ENCODE assay signal across 10 cellular contexts in genomic region chr14:102200690-102201368, GRCh38.
A peak's percentile ranks its signal among the peaks of the same experiment; 100 is the strongest.
DNase-seq lines count a peak whose midpoint lies in the region; ATAC-seq and TF ChIP-seq lines count a peak whose summit lies in the region.
"Had no signal": no experiment of that assay in that cellular context is flagged by ENCODE, and none has a peak within 500 bp of the region (broad histone marks: within the 10 kb centered on the region; RNA-seq: fewer than 3 reads in every experiment).

No MANE protein-coding gene starts in this region.

- CTCF ChIA-PET in activated naive CD4-positive, alpha-beta T cell treated with anti-CD3 and anti-CD28 coated beads for 36 hours (lab: Charles Lee) = interaction anchor here (1.1 kb wide), 1 partner anchor 116 kb away, joined by 4 read pairs; no protein-coding TSS in a partner anchor

- H3K4me3 Mint-ChIP-seq in activated naive CD4-positive, alpha-beta T cell treated with anti-CD3 and anti-CD28 coated beads for 36 hours = no peak overlapping the region
- peak overlapping the region; percentile 51 for H3K4me3 Mint-ChIP-seq in central memory CD8-positive, alpha-beta T cell
- peak overlapping the region; percentile 5 for H3K4me3 Mint-ChIP-seq in stimulated activated naive CD8-positive, alpha-beta T cell treated with anti-CD3 and anti-CD28 coated beads, Interleukin-15, Interleukin-2, amounts not matched to agents 100 ng/mL and 50 ng/mL, for 24 hours
- no peak overlapping the region for H3K4me3 Mint-ChIP-seq in endothelial cell (ENCODE audit: unreplicated experiment)

- H3K4me1 Mint-ChIP-seq in activated naive CD4-positive, alpha-beta T cell treated with anti-CD3 and anti-CD28 coated beads for 36 hours (ENCODE audit: low read depth) = peaks cover 61% of the 10 kb centered on the region
- peaks cover 66% of the 10 kb centered on the region for H3K4me1 Mint-ChIP-seq in central memory CD8-positive, alpha-beta T cell
- peaks cover 70% of the 10 kb centered on the region for H3K4me1 Mint-ChIP-seq in stimulated activated naive CD8-positive, alpha-beta T cell treated with anti-CD3 and anti-CD28 coated beads, Interleukin-15, Interleukin-2, amounts not matched to agents 100 ng/mL and 50 ng/mL, for 24 hours (ENCODE audit: low read depth)
- no peaks in the 10 kb centered on the region for H3K4me1 Mint-ChIP-seq in endothelial cell (ENCODE audit: unreplicated experiment)

- peak overlapping the region; percentile 2 for H3K27ac Mint-ChIP-seq in activated naive CD4-positive, alpha-beta T cell treated with anti-CD3 and anti-CD28 coated beads for 36 hours
- H3K27ac Mint-ChIP-seq in central memory CD8-positive, alpha-beta T cell (ENCODE audit: low read depth) = peak overlapping the region; percentile 73
- peak overlapping the region; percentile 40 for H3K27ac Mint-ChIP-seq in stimulated activated naive CD8-positive, alpha-beta T cell treated with anti-CD3 and anti-CD28 coated beads, Interleukin-15, Interleukin-2, amounts not matched to agents 100 ng/mL and 50 ng/mL, for 24 hours
- H3K27ac Mint-ChIP-seq in endothelial cell (ENCODE audit: unreplicated experiment) = no peak overlapping the region

- H3K4me1 ChIP-seq in OCI-LY1 (ENCODE audit: insufficient read depth, low read length, severe bottlenecking) = peaks cover 61% of the 10 kb centered on the region

- no peaks in the 10 kb centered on the region; the same call in 1 of the 2 replicates for H3F3A ChIP-seq in OCI-LY1 (ENCODE audit: insufficient read depth, low read length)

- H3K27ac ChIP-seq in OCI-LY1 (ENCODE audit: low read depth, low read length, poor library complexity, severe bottlenecking) = peak overlapping the region; percentile 95

- no peak overlapping the region for H2AFZ ChIP-seq in OCI-LY1 (ENCODE audit: low read length)

- peaks cover 32% of the 10 kb centered on the region for H3K36me3 Mint-ChIP-seq in activated naive CD4-positive, alpha-beta T cell treated with anti-CD3 and anti-CD28 coated beads for 36 hours (ENCODE audit: low read depth)
- peaks cover 47% of the 10 kb centered on the region for H3K36me3 Mint-ChIP-seq in central memory CD8-positive, alpha-beta T cell (ENCODE audit: insufficient read depth)
- H3K36me3 Mint-ChIP-seq in stimulated activated naive CD8-positive, alpha-beta T cell treated with anti-CD3 and anti-CD28 coated beads, Interleukin-15, Interleukin-2, amounts not matched to agents 100 ng/mL and 50 ng/mL, for 24 hours (ENCODE audit: low read depth) = peaks cover 50% of the 10 kb centered on the region
- H3K36me3 Mint-ChIP-seq in endothelial cell (ENCODE audit: low read depth, unreplicated experiment) = peaks cover 40% of the 10 kb centered on the region

- intact Hi-C loops in activated naive CD4-positive, alpha-beta T cell treated with anti-CD3 and anti-CD28 coated beads for 36 hours (cut with micrococcal nuclease) = loop anchor here (1.0 to 10.0 kb wide), 4 partner anchors 17 to 236 kb away; partner anchors contain the start of genes DYNC1H1 and WDR20

- peak overlapping the region; percentile 48 for H3K4me2 ChIP-seq in OCI-LY1 (ENCODE audit: low read length)

- H4K20me1 ChIP-seq in OCI-LY1 (ENCODE audit: insufficient read depth, low read length) = no peaks in the 10 kb centered on the region

- H3K27me3 Mint-ChIP-seq in activated naive CD4-positive, alpha-beta T cell treated with anti-CD3 and anti-CD28 coated beads for 36 hours (ENCODE audit: low read depth) = no peaks in the 10 kb centered on the region
- no peaks in the 10 kb centered on the region for H3K27me3 Mint-ChIP-seq in central memory CD8-positive, alpha-beta T cell
- no peaks in the 10 kb centered on the region for H3K27me3 Mint-ChIP-seq in stimulated activated naive CD8-positive, alpha-beta T cell treated with anti-CD3 and anti-CD28 coated beads, Interleukin-15, Interleukin-2, amounts not matched to agents 100 ng/mL and 50 ng/mL, for 24 hours
- peaks cover 8% of the 10 kb centered on the region for H3K27me3 Mint-ChIP-seq in endothelial cell (ENCODE audit: unreplicated experiment)

- H3K9me3 Mint-ChIP-seq in activated naive CD4-positive, alpha-beta T cell treated with anti-CD3 and anti-CD28 coated beads for 36 hours = no peaks in the 10 kb centered on the region
- H3K9me3 Mint-ChIP-seq in central memory CD8-positive, alpha-beta T cell = no peaks in the 10 kb centered on the region
- no peaks in the 10 kb centered on the region for H3K9me3 Mint-ChIP-seq in stimulated activated naive CD8-positive, alpha-beta T cell treated with anti-CD3 and anti-CD28 coated beads, Interleukin-15, Interleukin-2, amounts not matched to agents 100 ng/mL and 50 ng/mL, for 24 hours
- no peaks in the 10 kb centered on the region for H3K9me3 Mint-ChIP-seq in endothelial cell (ENCODE audit: unreplicated experiment)

- H3K9me2 ChIP-seq in OCI-LY1 (ENCODE audit: low read depth, low read length) = no peaks in the 10 kb centered on the region

- peaks cover 22% of the 10 kb centered on the region; the same call in 1 of the 2 replicates for H3K36me3 ChIP-seq in OCI-LY1 (ENCODE audit: insufficient read depth, low read length)

- no peaks in the 10 kb centered on the region for H3K27me3 ChIP-seq in OCI-LY1 (ENCODE audit: insufficient read depth, low read length)

- peak; percentile 68 for ATAC-seq in central memory CD8-positive, alpha-beta T cell (replicated peaks; ENCODE audit: extremely low read depth, poor library complexity, severe bottlenecking)
- no peak for ATAC-seq in GM21619 (IDR thresholded peaks at IDR 0.05; ENCODE audit: unreplicated experiment)

- no peak overlapping the region for H3K4me3 ChIP-seq in OCI-LY1 (ENCODE audit: low read depth, low read length, poor library complexity, severe bottlenecking)

- TF ChIP-seq CTCF in OCI-LY1 (IDR thresholded peaks at IDR 0.05; ENCODE audit: low read length) = no peak
- TF ChIP-seq CTCF in endothelial cell (IDR thresholded peaks at IDR 0.05; ENCODE audit: unreplicated experiment) = no peak

- H3K9ac ChIP-seq in OCI-LY1 (ENCODE audit: low read length) = no peak overlapping the region; the same call in 1 of the 2 replicates

- no peaks in the 10 kb centered on the region for H3K79me2 ChIP-seq in OCI-LY1 (ENCODE audit: insufficient read depth, low read length)

- peak; percentile 20 for DNase-seq in activated naive CD4-positive, alpha-beta T cell treated with anti-CD3 and anti-CD28 coated beads for 36 hours
- DNase-seq in activated naive CD4-positive, alpha-beta T cell treated with anti-CD3 and anti-CD28 coated beads, Interleukin-2, amount 50 U/mL, for 16 hours = no peak
- DNase-seq in central memory CD8-positive, alpha-beta T cell (ENCODE audit: low spot score in 2 of 2) = no peak
- DNase-seq in endothelial cell (ENCODE audit: low spot score) = no peak
- DNase-seq in RKO (ENCODE audit: low spot score) = no peak
- DNase-seq: NCI-H2081 treated with DMSO at 0.1 percent for 48 hours, right cardiac atrium had no signal

- H3K9me3 ChIP-seq in OCI-LY1 (ENCODE audit: low read length) = no peaks in the 10 kb centered on the region

Comparison
In these comparisons a context has a peak if more than half of its experiments do, and no peak if none do; other contexts are left out.
1. H3K4me3 Mint-ChIP-seq: peak in central memory CD8-positive, alpha-beta T cell (single experiment) and stimulated activated naive CD8-positive, alpha-beta T cell treated with anti-CD3 and anti-CD28 coated beads, Interleukin-15, Interleukin-2, amounts not matched to agents 100 ng/mL and 50 ng/mL, for 24 hours (single experiment); none in activated naive CD4-positive, alpha-beta T cell treated with anti-CD3 and anti-CD28 coated beads for 36 hours (single experiment) and endothelial cell (single experiment).